ENCODE assay signal across 12 cellular contexts in the genomic region with DNA sequence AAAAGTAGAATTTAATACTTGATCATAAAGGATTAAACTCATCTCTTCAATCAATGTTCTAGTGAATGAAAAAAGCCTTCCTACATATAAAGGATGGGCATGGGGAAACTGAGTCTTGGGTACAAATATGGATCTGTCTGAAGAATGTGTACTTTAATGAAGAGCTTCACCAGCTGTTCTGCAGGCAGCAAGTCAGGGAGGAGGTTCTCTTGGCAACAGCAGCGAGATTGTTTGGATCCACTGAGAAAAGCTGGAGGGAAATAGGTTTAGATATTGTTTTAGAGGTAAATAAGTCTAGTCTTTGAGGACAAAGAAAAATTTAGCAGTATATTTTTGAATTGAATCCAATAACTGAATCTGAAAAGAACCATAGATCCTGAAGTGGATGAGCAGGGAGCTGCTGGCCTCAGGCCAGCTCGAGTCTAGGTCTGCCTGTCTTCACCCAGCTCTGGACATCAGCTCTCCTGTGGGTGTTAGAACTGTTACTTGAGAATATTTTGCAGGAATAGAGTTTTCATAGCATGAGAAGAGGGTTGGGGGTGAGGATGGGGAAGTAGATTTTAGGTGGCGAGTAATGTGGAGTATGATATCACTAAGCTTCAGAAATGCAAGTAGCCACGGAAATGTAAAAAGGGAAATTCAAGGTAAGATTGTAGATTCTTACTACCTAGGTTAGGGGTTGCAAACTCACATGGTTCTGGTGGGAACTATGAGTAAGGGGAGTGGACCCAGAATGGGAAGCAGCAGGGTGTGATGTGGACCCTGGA. TPM values are rescaled to one million over a fixed set of nuclear protein-coding genes. Genes with fewer than 3 reads are reported as not detected.
DNase-seq lines count a peak whose midpoint lies in the region; ATAC-seq and TF ChIP-seq lines count a peak whose summit lies in the region.
"Had no signal": no experiment of that assay in that cellular context is flagged by ENCODE, and none has a peak within 500 bp of the region (broad histone marks: within the 10 kb centered on the region; RNA-seq: fewer than 3 reads in every experiment).

No MANE protein-coding gene starts in this region.

- H2AFZ ChIP-seq in fibroblast of lung (ENCODE audit: low read length): no peak overlapping the region
- H2AFZ ChIP-seq: neural progenitor cell had no signal

- H3K79me2 ChIP-seq in fibroblast of lung (ENCODE audit: control insufficient read depth, insufficient read depth, low read length): peaks cover 77% of the 10 kb centered on the region

- H3K36me3 ChIP-seq in fibroblast of lung (ENCODE audit: control insufficient read depth, insufficient read depth, low read length) (no peaks in the 10 kb centered on the region), thyroid gland (no peaks in the 10 kb centered on the region)
- H3K36me3 ChIP-seq: neural progenitor cell had no signal

- no peak for TF ChIP-seq CTCF in fibroblast of lung (conservative IDR thresholded peaks at IDR 0.05 in 1 of 2, IDR thresholded peaks at IDR 0.05 in 1 of 2; ENCODE audit: low read depth in 1 of 2, low read length in 2 of 2)
- no peak for TF ChIP-seq CTCF in thyroid gland (IDR thresholded peaks at IDR 0.05)

- WGBS in thyroid gland, 2 donors: 71% methylated on average over 4 of the region's 4 CpGs

- intact Hi-C loops in thyroid gland (cut with DNase I): no loop called here

- peak overlapping the region; percentile 55 for H3K4me2 ChIP-seq in fibroblast of lung (ENCODE audit: extremely low read depth, insufficient read depth, low read length)
- H3K4me2 ChIP-seq: neural progenitor cell had no signal

- no peak for TF ChIP-seq POLR2A in thyroid gland (IDR thresholded peaks at IDR 0.05)

- peaks cover 26% of the 10 kb centered on the region for H3K4me1 ChIP-seq in fibroblast of lung (ENCODE audit: control insufficient read depth, extremely low read depth, insufficient read depth, low read length)
- peaks cover 1 to 30% of the 10 kb centered on the region in 2 donors for H3K4me1 ChIP-seq in thyroid gland

- H4K20me1 ChIP-seq in fibroblast of lung (ENCODE audit: control insufficient read depth, extremely low read depth, insufficient read depth, low read length): no peaks in the 10 kb centered on the region

- no peak for ATAC-seq in activated T-cell treated with anti-CD3 and anti-CD28 coated beads, Interleukin-2, amount 50 U/mL, for 4 hours

- H3K27me3 Mint-ChIP-seq in activated T-cell treated with anti-CD3 and anti-CD28 coated beads, Interleukin-2, amount 50 U/mL, for 4 hours (ENCODE audit: low read depth): no peaks in the 10 kb centered on the region

- H3K36me3 Mint-ChIP-seq in activated T-cell treated with anti-CD3 and anti-CD28 coated beads, Interleukin-2, amount 50 U/mL, for 4 hours (ENCODE audit: insufficient read depth): peaks cover 25% of the 10 kb centered on the region

- peak overlapping the region; percentile 98 for H3K4me3 Mint-ChIP-seq in activated T-cell treated with anti-CD3 and anti-CD28 coated beads, Interleukin-2, amount 50 U/mL, for 4 hours
- H3K4me3 Mint-ChIP-seq: neural progenitor cell had no signal

- H3K9me3 Mint-ChIP-seq in activated T-cell treated with anti-CD3 and anti-CD28 coated beads, Interleukin-2, amount 50 U/mL, for 4 hours: no peaks in the 10 kb centered on the region
- H3K9me3 Mint-ChIP-seq: neural progenitor cell had no signal

- no peak for DNase-seq in activated T-cell treated with anti-CD3 and anti-CD28 coated beads, Interleukin-2, amount 50 U/mL, for 4 hours
- no peak for DNase-seq in activated T-cell treated with anti-CD3 and anti-CD28 coated beads for 4 hours
- DNase-seq in SKM-1 (lab: John Stamatoyannopoulos, UW; ENCODE audit: unreplicated experiment): peak; percentile 18
- no peak for DNase-seq in fibroblast of lung (ENCODE audit: low read depth in 2 of 2)
- DNase-seq in thyroid gland: peak; percentile 16 to 19
- DNase-seq in activated gamma-delta T cell (lab: John Stamatoyannopoulos, UW): no peak
- DNase-seq in stimulated activated CD4-positive, alpha-beta T cell treated with anti-CD3 and anti-CD28 coated beads, Interleukin-12 subunit alpha, Interleukin-12 subunit beta, amount 100 ng/mL, for 4 hours: no peak
- DNase-seq in DMS79 (lab: John Stamatoyannopoulos, UW): no peak
- DNase-seq: activated CD4-positive, alpha-beta T cell treated with anti-CD3 and anti-CD28 coated beads for 1 hour; Calu3; heart left ventricle had no signal

- H3K27me3 ChIP-seq in fibroblast of lung (ENCODE audit: control insufficient read depth, insufficient read depth, low read length): no peaks in the 10 kb centered on the region
- no peaks in the 10 kb centered on the region for H3K27me3 ChIP-seq in thyroid gland
- H3K27me3 ChIP-seq: heart left ventricle, neural progenitor cell had no signal

- peaks cover 85% of the 10 kb centered on the region for H3K4me1 Mint-ChIP-seq in activated T-cell treated with anti-CD3 and anti-CD28 coated beads, Interleukin-2, amount 50 U/mL, for 4 hours (ENCODE audit: low read depth)

- H3K9me3 ChIP-seq in fibroblast of lung (ENCODE audit: control insufficient read depth, insufficient read depth, low read depth, low read length): no peaks in the 10 kb centered on the region
- H3K9me3 ChIP-seq in thyroid gland: no peaks in the 10 kb centered on the region
- H3K9me3 ChIP-seq: heart left ventricle had no signal

- no peak overlapping the region for H3K9ac ChIP-seq in fibroblast of lung (ENCODE audit: insufficient read depth, low read length)

- H3K27ac ChIP-seq in fibroblast of lung (ENCODE audit: insufficient read depth, low read length) (no peak overlapping the region), thyroid gland (peak overlapping the region in 1 of 3 donors; percentile 5)

- H3K4me3 ChIP-seq in fibroblast of lung (replicated peaks in 1 of 4; ENCODE audit: control extremely low read depth in 1 of 4, insufficient read depth in 1 of 4, low read depth in 3 of 4, low read length in 4 of 4): peak overlapping the region in 2 of 4 experiments; percentile 3 to 5
- H3K4me3 ChIP-seq in thyroid gland (replicated peaks in 1 of 3): no peak overlapping the region
- H3K4me3 ChIP-seq: neural progenitor cell had no signal

RNA-seq across cellular contexts. Expression of a gene that starts 6.0 kb away (rescaled TPM):
- 100 to 1,000 TPM; 127 to 166 (median 152) TPM for total RNA-seq in activated T-cell treated with anti-CD3 and anti-CD28 coated beads, Interleukin-2, amount 50 U/mL, for 4 hours
- total RNA-seq in fibroblast of lung: 111 and 184 TPM in 2 replicates
- 107 and 112 TPM in 2 replicates for polyA plus RNA-seq in fibroblast of lung
- polyA plus RNA-seq in fibroblast of lung (2012): 52.4 and 57.7 TPM in 2 replicates
- polyA minus RNA-seq in fibroblast of lung (ENCODE audit: low replicate concordance): 12.1 and 16.7 TPM in 2 replicates
- 10 to 100 TPM; 17.6 to 36.0 (median 22.1) TPM for total RNA-seq in thyroid gland

RNA-seq across cellular contexts. Expression of a gene that starts 38.2 kb away (rescaled TPM):
- total RNA-seq in activated T-cell treated with anti-CD3 and anti-CD28 coated beads, Interleukin-2, amount 50 U/mL, for 4 hours: 100 to 1,000 TPM in 1 of 3 donors, 10 to 100 TPM in 2; 82.0 to 114 (median 91.8) TPM
- total RNA-seq in fibroblast of lung (400 and 482 TPM in 2 replicates), thyroid gland (100 to 1,000 TPM in 1 of 4 donors, 10 to 100 TPM in 3; 38.6 to 126 (median 88.9) TPM)
- 402 and 481 TPM in 2 replicates for polyA plus RNA-seq in fibroblast of lung
- polyA plus RNA-seq in fibroblast of lung (2012): 535 and 690 TPM in 2 replicates
- 7.7 and 21.1 TPM in 2 replicates for polyA minus RNA-seq in fibroblast of lung (ENCODE audit: low replicate concordance)

Comparison
In these comparisons a context has a peak if more than half of its experiments do, and no peak if none do; other contexts are left out.
1. DNase-seq: peak in SKM-1 (single experiment) and thyroid gland (2 of 2); none in activated T-cell treated with anti-CD3 and anti-CD28 coated beads, Interleukin-2, amount 50 U/mL, for 4 hours (single experiment), activated T-cell treated with anti-CD3 and anti-CD28 coated beads for 4 hours (single experiment), fibroblast of lung (0 of 2), activated gamma-delta T cell (single experiment), stimulated activated CD4-positive, alpha-beta T cell treated with anti-CD3 and anti-CD28 coated beads, Interleukin-12 subunit alpha, Interleukin-12 subunit beta, amount 100 ng/mL, for 4 hours (single experiment) and DMS79 (single experiment).